Comparison of ENCODE assay signal across 16 cellular contexts in the genomic region with DNA sequence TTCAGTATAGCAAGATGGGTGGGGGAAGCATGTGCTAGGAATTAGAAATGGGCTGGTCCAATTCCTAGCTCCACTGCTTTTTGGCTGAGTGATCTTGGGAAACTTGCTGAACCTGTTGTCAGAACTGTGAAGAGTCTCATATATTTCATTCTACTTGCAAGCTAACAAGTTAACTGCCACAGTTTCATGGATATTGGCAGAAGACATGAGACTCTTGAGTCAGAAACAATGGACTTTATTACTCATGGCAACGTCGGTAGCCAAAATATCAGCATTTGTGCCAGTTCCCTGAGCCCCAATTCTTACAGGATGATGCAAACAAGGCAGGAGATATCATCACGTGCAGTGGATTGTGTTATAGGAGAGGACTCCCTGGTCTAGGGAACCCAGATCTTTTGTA. TPM values are rescaled to one million over a fixed set of nuclear protein-coding genes. Genes with fewer than 3 reads are reported as not detected.
"Had no signal": no experiment of that assay in that cellular context is flagged by ENCODE, and none has a peak within 500 bp of the region (broad histone marks: within the 10 kb centered on the region; RNA-seq: fewer than 3 reads in every experiment).

No MANE protein-coding gene starts in this region.

- H3K4me3 Mint-ChIP-seq: activated CD4-positive, alpha-beta memory T cell treated with anti-CD3 and anti-CD28 coated beads, Interleukin-2, amount 10 ng/mL, durations not matched to agents 7 days and 5 days; naive thymus-derived CD8-positive, alpha-beta T cell had no signal

- H3K36me3 ChIP-seq: ascending aorta, cardiac muscle cell, thyroid gland, vagina had no signal

- H3K4me2 ChIP-seq: hepatocyte had no signal

- ATAC-seq: mucosa of descending colon; naive thymus-derived CD8-positive, alpha-beta T cell; right cardiac atrium had no signal

- H3K36me3 Mint-ChIP-seq: naive thymus-derived CD8-positive, alpha-beta T cell had no signal

- H3K27me3 Mint-ChIP-seq: progenitor cell of endocrine pancreas had no signal

- H3K9me3 Mint-ChIP-seq: activated CD4-positive, alpha-beta memory T cell treated with anti-CD3 and anti-CD28 coated beads, Interleukin-2, amount 10 ng/mL, durations not matched to agents 7 days and 5 days had no signal

- H2AFZ ChIP-seq: hepatocyte had no signal

- H3K4me3 ChIP-seq: ascending aorta, cardiac muscle cell, hepatocyte, lung, mucosa of descending colon, thyroid gland, vagina had no signal

- H3K79me2 ChIP-seq: hepatocyte had no signal

- H3K4me1 ChIP-seq: ascending aorta, thyroid gland, vagina had no signal

- DNase-seq: activated CD4-positive, alpha-beta memory T cell treated with anti-CD3 and anti-CD28 coated beads, Interleukin-2, amount 10 ng/mL, durations not matched to agents 7 days and 5 days; activated gamma-delta T cell treated with Interleukin-2 at 50 U/mL for 16 hours; activated T-cell treated with anti-CD3 and anti-CD28 coated beads, Interleukin-2, amount 50 U/mL, for 48 hours; mucosa of descending colon; naive thymus-derived CD8-positive, alpha-beta T cell; nucleus accumbens; right cardiac atrium; small intestine; T-helper 9 cell; thyroid gland had no signal

- H3K27me3 ChIP-seq: ascending aorta, hepatocyte, thyroid gland, vagina had no signal

- FAIRE-seq: small intestine had no signal

- H3K27ac ChIP-seq: ascending aorta, cardiac muscle cell, hepatocyte, thyroid gland, vagina had no signal

- H3K4me1 Mint-ChIP-seq: activated CD4-positive, alpha-beta memory T cell treated with anti-CD3 and anti-CD28 coated beads, Interleukin-2, amount 10 ng/mL, durations not matched to agents 7 days and 5 days; naive thymus-derived CD8-positive, alpha-beta T cell had no signal

- H3K27ac Mint-ChIP-seq: activated CD4-positive, alpha-beta memory T cell treated with anti-CD3 and anti-CD28 coated beads, Interleukin-2, amount 10 ng/mL, durations not matched to agents 7 days and 5 days; naive thymus-derived CD8-positive, alpha-beta T cell; progenitor cell of endocrine pancreas had no signal

RNA-seq across cellular contexts. Expression of a gene that starts 26.6 kb away (rescaled TPM):
- total RNA-seq: activated CD4-positive, alpha-beta memory T cell treated with anti-CD3 and anti-CD28 coated beads, Interleukin-2, amount 10 ng/mL, durations not matched to agents 7 days and 5 days; ascending aorta; naive thymus-derived CD8-positive, alpha-beta T cell; vagina had no signal
- polyA plus RNA-seq: naive thymus-derived CD8-positive, alpha-beta T cell had no signal
